In genomic region chr2:130342533-130343275, GRCh38 we compare ENCODE assay signal across 1 cellular context.
TF ChIP-seq lines count a peak whose summit lies in the region.

IMP4 (plus strand) TSS chr2:130342897; CDS start chr2:130342933, 36 bp downstream.

TF ChIP-seq in SK-N-SH, 30 proteins besides CTCF, POLR2A, EP300 and RAD21 (continued from another document):
- TF ChIP-seq IRF3 (IDR thresholded peaks at IDR 0.05; ENCODE audit: low read depth, low read length) (no peak; the same call in 1 of the 2 replicates), CHD2 (IDR thresholded peaks at IDR 0.05; ENCODE audit: low read length, partially characterized antibody) (peak; percentile 60), MAX (IDR thresholded peaks at IDR 0.05; ENCODE audit: low read depth) (peak; percentile 98), FOXM1 (IDR thresholded peaks at IDR 0.05; ENCODE audit: low read depth) (no peak), POLR2AphosphoS5 (IDR thresholded peaks at IDR 0.05; ENCODE audit: low read depth, low read length) (peak; percentile 62; the same call in 1 of the 2 replicates), GABPA (IDR thresholded peaks at IDR 0.05; ENCODE audit: low read depth) (peak; percentile 75), NRF1 (IDR thresholded peaks at IDR 0.05; ENCODE audit: low read depth, low read length) (no peak), PBX3 (IDR thresholded peaks at IDR 0.05) (no peak), REST (IDR thresholded peaks at IDR 0.05; ENCODE audit: low read depth, low read length) (no peak), YY1 (IDR thresholded peaks at IDR 0.05; ENCODE audit: low read depth) (peak; percentile 98), TAF1 (IDR thresholded peaks at IDR 0.05; ENCODE audit: borderline replicate concordance, low read depth, low read length) (peak; percentile 60), TEAD4 (IDR thresholded peaks at IDR 0.05; ENCODE audit: borderline replicate concordance, insufficient read depth) (no peak), EZH2phosphoT487 (IDR thresholded peaks at IDR 0.05; ENCODE audit: borderline replicate concordance, low read depth) (no peak), SIN3A (IDR thresholded peaks at IDR 0.05; ENCODE audit: borderline replicate concordance, low read depth, low read length) (peak; percentile 77; the same call in 1 of the 2 replicates), TCF12 (IDR thresholded peaks at IDR 0.05) (no peak)
